8 cellular contexts compared by ENCODE assay signal in the genomic region with DNA sequence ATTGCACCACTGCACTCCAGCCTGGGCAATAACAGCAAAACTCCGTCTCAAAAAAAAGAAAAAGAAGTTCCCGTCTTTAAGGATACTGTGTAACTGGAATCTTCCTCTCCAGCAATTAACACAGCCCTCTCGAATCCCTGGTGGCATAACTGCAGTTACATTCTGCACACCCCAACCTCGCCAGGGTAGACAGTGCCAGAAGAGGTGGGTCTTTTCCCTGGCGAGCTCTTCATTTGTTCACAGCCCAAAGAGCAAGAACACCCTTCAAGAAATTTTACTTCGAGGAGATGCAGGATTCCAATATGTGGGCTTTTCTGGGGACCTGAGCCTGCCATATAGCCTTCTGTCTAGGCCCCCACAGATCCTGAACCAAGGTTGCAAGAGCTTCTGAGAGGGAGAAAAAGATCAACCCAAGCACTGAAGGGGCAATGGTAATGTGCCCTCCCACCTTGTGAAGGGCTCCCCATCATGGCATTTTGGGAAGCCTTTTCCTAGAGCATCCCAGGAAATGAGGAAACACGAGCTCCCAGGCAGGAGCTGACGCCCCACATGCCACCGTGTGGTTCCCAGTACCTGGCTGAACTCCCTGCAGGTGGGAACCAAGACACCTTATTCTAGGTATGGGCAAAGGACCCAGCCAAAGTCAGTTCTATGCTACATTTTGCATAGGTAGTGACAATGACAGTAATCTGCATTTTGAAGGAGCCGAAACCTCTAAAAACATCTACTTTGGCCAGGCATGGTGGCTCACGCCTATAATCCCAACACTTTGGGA. TPM values are rescaled to one million over a fixed set of nuclear protein-coding genes. Genes with fewer than 3 reads are reported as not detected.
DNase-seq lines count a peak whose midpoint lies in the region; TF ChIP-seq lines count a peak whose summit lies in the region.
"Had no signal": no experiment of that assay in that cellular context is flagged by ENCODE, and none has a peak within 500 bp of the region (broad histone marks: within the 10 kb centered on the region; RNA-seq: fewer than 3 reads in every experiment).

No MANE protein-coding gene starts in this region.

- peaks cover 70% of the 10 kb centered on the region for H3K4me1 ChIP-seq in CD8-positive, alpha-beta memory T cell (ENCODE audit: insufficient read depth, low read length)
- H3K4me1 ChIP-seq in OCI-LY3 (ENCODE audit: low read length) (peaks cover 72% of the 10 kb centered on the region), skeletal muscle tissue (ENCODE audit: control insufficient read depth in 3 of 3, insufficient read depth in 3 of 3, low read length in 3 of 3) (peaks cover 32 to 50% (median 40%) of the 10 kb centered on the region in 3 donors), BE2C (no peaks in the 10 kb centered on the region)

- H3K36me3 Mint-ChIP-seq in CD8-positive, alpha-beta memory T cell, result no peaks in the 10 kb centered on the region

- no peaks in the 10 kb centered on the region for H3K36me3 ChIP-seq in CD8-positive, alpha-beta memory T cell (ENCODE audit: insufficient read depth, low read length)
- H3K36me3 ChIP-seq in OCI-LY3 (replicated peaks; ENCODE audit: low read depth, low read length) (no peaks in the 10 kb centered on the region), skeletal muscle tissue (ENCODE audit: control insufficient read depth in 3 of 3, insufficient read depth in 3 of 3, low read length in 3 of 3) (peaks cover 32 to 40% (median 33%) of the 10 kb centered on the region in 3 donors), BE2C (no peaks in the 10 kb centered on the region)

- no peaks in the 10 kb centered on the region for H3K27me3 Mint-ChIP-seq in CD8-positive, alpha-beta memory T cell

- POLR2A ChIA-PET in CD8-positive, alpha-beta memory T cell (lab: Charles Lee), result interaction anchor here (0.8 to 3.0 kb wide), 7 partner anchors 11 to 81 kb away, joined by 3 to 26 read pairs (median 7); a partner anchor contains a TSS

- CTCF ChIA-PET in CD8-positive, alpha-beta memory T cell (lab: Charles Lee), result interaction anchor here (0.9 to 6.0 kb wide), 9 partner anchors 12 to 115 kb away, joined by 3 to 39 read pairs (median 6); a partner anchor contains a TSS

- peak overlapping the region; percentile 62 for H3K27ac ChIP-seq in CD8-positive, alpha-beta memory T cell (ENCODE audit: low read depth, low read length)
- H3K27ac ChIP-seq in OCI-LY3 (ENCODE audit: low read length) (no peak overlapping the region), coronary artery (peak overlapping the region; percentile 20 to 84), skeletal muscle tissue (ENCODE audit: low read depth, low read length) (peak overlapping the region; percentile 47)

- no peaks in the 10 kb centered on the region for H3K79me2 ChIP-seq in OCI-LY3 (ENCODE audit: low read length)

- TF ChIP-seq CTCF in OCI-LY3 (IDR thresholded peaks at IDR 0.05; ENCODE audit: low read depth, low read length) (no peak), coronary artery (IDR thresholded peaks at IDR 0.05) (no peak), BE2C (IDR thresholded peaks at IDR 0.05; ENCODE audit: low read depth, low read length) (no peak)

- H3K4me2 ChIP-seq in OCI-LY3 (ENCODE audit: low read length), result peak overlapping the region; percentile 71

- peak overlapping the region; percentile 44 for H3K4me3 ChIP-seq in CD8-positive, alpha-beta memory T cell (ENCODE audit: low read length)
- H3K4me3 ChIP-seq in OCI-LY3 (ENCODE audit: low read length), result no peak overlapping the region
- no peak overlapping the region for H3K4me3 ChIP-seq in coronary artery
- no peak overlapping the region for H3K4me3 ChIP-seq in skeletal muscle tissue (ENCODE audit: low read length in 3 of 3)
- no peak overlapping the region for H3K4me3 ChIP-seq in BE2C (ENCODE audit: low read depth, low read length)

- H2AFZ ChIP-seq in OCI-LY3 (ENCODE audit: low read depth, low read length), result no peak overlapping the region

- no peak for DNase-seq in CD8-positive, alpha-beta memory T cell
- DNase-seq in coronary artery (ENCODE audit: low spot score) (no peak), NCI-H2081 treated with DMSO at 0.1 percent for 48 hours (lab: John Stamatoyannopoulos, UW) (no peak), BE2C (no peak), NCI-H526 (lab: John Stamatoyannopoulos, UW) (no peak)

- peak overlapping the region; percentile 95 to 100 (median 98) for H3K27ac Mint-ChIP-seq in CD8-positive, alpha-beta memory T cell

- H3K27me3 ChIP-seq in CD8-positive, alpha-beta memory T cell (ENCODE audit: insufficient read depth, low read length, poor library complexity, severe bottlenecking), result no peaks in the 10 kb centered on the region
- H3K27me3 ChIP-seq in OCI-LY3 (ENCODE audit: low read depth, low read length) (peaks cover 34% of the 10 kb centered on the region), skeletal muscle tissue (ENCODE audit: control insufficient read depth in 3 of 3, insufficient read depth in 3 of 3, low read length in 3 of 3) (no peaks in the 10 kb centered on the region), BE2C (no peaks in the 10 kb centered on the region)

- no peaks in the 10 kb centered on the region for H3K9me3 Mint-ChIP-seq in CD8-positive, alpha-beta memory T cell

- H4K20me1 ChIP-seq in OCI-LY3 (ENCODE audit: insufficient read depth, low read length), result no peaks in the 10 kb centered on the region

- peak overlapping the region; percentile 64 to 89 (median 79) for H3K4me3 Mint-ChIP-seq in CD8-positive, alpha-beta memory T cell

- H3K4me1 Mint-ChIP-seq in CD8-positive, alpha-beta memory T cell, result peaks cover 77 to 88% (median 78%) of the 10 kb centered on the region in 3 donors

- H3K9ac ChIP-seq in OCI-LY3 (ENCODE audit: low read length) (no peak overlapping the region), skeletal muscle tissue (ENCODE audit: low read depth in 1 of 3, low read length in 3 of 3) (peak overlapping the region in 1 of 3 donors; percentile 25)

- no peaks in the 10 kb centered on the region for H3K9me3 ChIP-seq in CD8-positive, alpha-beta memory T cell (ENCODE audit: low read length)
- no peaks in the 10 kb centered on the region for H3K9me3 ChIP-seq in OCI-LY3 (ENCODE audit: insufficient read depth, low read length)
- H3K9me3 ChIP-seq in skeletal muscle tissue (ENCODE audit: control insufficient read depth in 3 of 3, low read length in 3 of 3), result no peaks in the 10 kb centered on the region
- no peaks in the 10 kb centered on the region for H3K9me3 ChIP-seq in BE2C

RNA-seq across cellular contexts. Expression of a gene that starts 26.9 kb away (rescaled TPM):
- total RNA-seq in CD8-positive, alpha-beta memory T cell, result 1 to 10 TPM; 5.6 TPM
- 10.4 TPM for polyA plus RNA-seq in CD8-positive, alpha-beta memory T cell
- 11.5 TPM for total RNA-seq in skeletal muscle tissue
- polyA plus RNA-seq in BE2C (2012; ENCODE audit: insufficient read depth, insufficient read length, low read depth), result 13.7 TPM

RNA-seq across cellular contexts. Expression of a gene that starts 29.4 kb away (rescaled TPM):
- total RNA-seq in CD8-positive, alpha-beta memory T cell, result 100 to 1,000 TPM; 118 to 121 TPM
- 265 TPM for polyA plus RNA-seq in CD8-positive, alpha-beta memory T cell
- 34.4 TPM for total RNA-seq in skeletal muscle tissue
- 24.1 TPM for polyA plus RNA-seq in BE2C (2012; ENCODE audit: insufficient read depth, insufficient read length, low read depth)

RNA-seq across cellular contexts. Expression of a gene that starts 43.2 kb away (rescaled TPM):
- 1 to 10 TPM; 8.2 to 8.6 TPM for total RNA-seq in CD8-positive, alpha-beta memory T cell
- polyA plus RNA-seq in CD8-positive, alpha-beta memory T cell, result 1.2 TPM
- total RNA-seq in skeletal muscle tissue, result not detected
- polyA plus RNA-seq in BE2C (2012; ENCODE audit: insufficient read depth, insufficient read length, low read depth), result 9.5 TPM

RNA-seq across cellular contexts. Expression of a gene that starts 56.3 kb away (rescaled TPM):
- under 1 TPM; 0.22 to 0.24 TPM for total RNA-seq in CD8-positive, alpha-beta memory T cell
- not detected for polyA plus RNA-seq in CD8-positive, alpha-beta memory T cell
- total RNA-seq in skeletal muscle tissue, result not detected
- polyA plus RNA-seq in BE2C (2012; ENCODE audit: insufficient read depth, insufficient read length, low read depth), result not detected
- total RNA-seq: myocyte had no signal
